ENCODE assay signal across 24 cellular contexts in genomic region chr9:134361843-134362414, GRCh38. TPM values are rescaled to one million over a fixed set of nuclear protein-coding genes. Genes with fewer than 3 reads are reported as not detected.
A peak's percentile ranks its signal among the peaks of the same experiment; 100 is the strongest.
DNase-seq lines count a peak whose midpoint lies in the region; ATAC-seq and TF ChIP-seq lines count a peak whose summit lies in the region.
"Had no signal": no experiment of that assay in that cellular context is flagged by ENCODE, and none has a peak within 500 bp of the region (broad histone marks: within the 10 kb centered on the region; RNA-seq: fewer than 3 reads in every experiment).

No MANE protein-coding gene starts in this region.

- H3K27ac Mint-ChIP-seq in stimulated activated naive B cell treated with anti-CD40 and anti-IgM and Interleukin-4, amounts not matched to agents 10 μg/mL and 1 μg/mL and 100 μg/mL, for 72 hours = peak overlapping the region; percentile 54
- no peak overlapping the region for H3K27ac Mint-ChIP-seq in activated naive CD8-positive, alpha-beta T cell treated with anti-CD3 and anti-CD28 coated beads, Interleukin-2, amount 50 U/mL, for 24 hours
- H3K27ac Mint-ChIP-seq: activated CD4-positive, alpha-beta T cell treated with anti-CD3 and anti-CD28 coated beads, Interleukin-2, amount 10 ng/mL, durations not matched to agents 7 days and 5 days; stimulated activated memory B cell treated with anti-CD40 and anti-IgM and Interleukin-4, amounts not matched to agents 10 μg/mL and 1 μg/mL and 100 μg/mL, for 72 hours had no signal

- CTCF ChIA-PET in SK-N-SH (lab: Yijun Ruan, JAX) = interaction anchor here (0.9 to 4.5 kb wide), 12 partner anchors 13 to 419 kb away, joined by 3 to 31 read pairs (median 3); partner anchors contain the start of gene RNU6ATAC

- H3K27me3 ChIP-seq in right atrium auricular region (no peaks in the 10 kb centered on the region), gastroesophageal sphincter (no peaks in the 10 kb centered on the region), SK-N-SH (ENCODE audit: insufficient read depth) (no peaks in the 10 kb centered on the region)
- H3K27me3 ChIP-seq: BE2C, spleen had no signal

- TF ChIP-seq POLR2A in gastroesophageal sphincter (IDR thresholded peaks at IDR 0.05) = no peak

- ATAC-seq in left ventricle myocardium superior (no peak), gastroesophageal sphincter (no peak), GM21381 (IDR thresholded peaks at IDR 0.05; ENCODE audit: unreplicated experiment) (no peak)
- ATAC-seq in stimulated activated naive B cell treated with anti-CD40 and anti-IgM and Interleukin-4, amounts not matched to agents 10 μg/mL and 1 μg/mL and 100 μg/mL, for 72 hours (replicated peaks) = no peak
- no peak for ATAC-seq in activated naive CD8-positive, alpha-beta T cell treated with anti-CD3 and anti-CD28 coated beads, Interleukin-2, amount 50 U/mL, for 24 hours
- ATAC-seq: GM12878; stimulated activated memory B cell treated with anti-CD40 and anti-IgM and Interleukin-4, amounts not matched to agents 10 μg/mL and 1 μg/mL and 100 μg/mL, for 72 hours had no signal

- H3K4me3 Mint-ChIP-seq in stimulated activated naive B cell treated with anti-CD40 and anti-IgM and Interleukin-4, amounts not matched to agents 10 μg/mL and 1 μg/mL and 100 μg/mL, for 72 hours = no peak overlapping the region
- no peak overlapping the region for H3K4me3 Mint-ChIP-seq in activated naive CD8-positive, alpha-beta T cell treated with anti-CD3 and anti-CD28 coated beads, Interleukin-2, amount 50 U/mL, for 24 hours
- H3K4me3 Mint-ChIP-seq: activated CD4-positive, alpha-beta T cell treated with anti-CD3 and anti-CD28 coated beads, Interleukin-2, amount 10 ng/mL, durations not matched to agents 7 days and 5 days; stimulated activated memory B cell treated with anti-CD40 and anti-IgM and Interleukin-4, amounts not matched to agents 10 μg/mL and 1 μg/mL and 100 μg/mL, for 72 hours had no signal

- no peak overlapping the region for H3K9ac ChIP-seq in SK-N-SH

- H3K36me3 ChIP-seq in right atrium auricular region (no peaks in the 10 kb centered on the region), gastroesophageal sphincter (no peaks in the 10 kb centered on the region), SK-N-SH (replicated peaks in 1 of 2; ENCODE audit: control insufficient read depth in 1 of 2, insufficient read depth in 2 of 2, low read length in 1 of 2) (no peaks in the 10 kb centered on the region)
- H3K36me3 ChIP-seq: BE2C, WERI-Rb-1 had no signal

- H3K27ac ChIP-seq in right atrium auricular region = peak overlapping the region; percentile 61 to 75
- H3K27ac ChIP-seq in gastroesophageal sphincter = peak overlapping the region in 3 of 4 donors; percentile 3 to 58 (median 52)
- H3K27ac ChIP-seq in SK-N-SH (ENCODE audit: low read depth in 2 of 2, low read length in 1 of 2) = no peak overlapping the region; a peak in 1 of 4 replicates
- H3K27ac ChIP-seq: HL-60, WERI-Rb-1 had no signal

- 96% methylated on average over 5 of the region's 15 CpGs; no CpG with 5 or more reads in 1 of the 2 donors for WGBS in gastroesophageal sphincter (ENCODE audit: low coverage in 1 of 2), 2 donors
- 95% methylated on average over 5 of the region's 15 CpGs for WGBS in SK-N-SH (ENCODE audit: low lambda C conversion rate)

- H3K9me3 Mint-ChIP-seq in stimulated activated naive B cell treated with anti-CD40 and anti-IgM and Interleukin-4, amounts not matched to agents 10 μg/mL and 1 μg/mL and 100 μg/mL, for 72 hours = no peaks in the 10 kb centered on the region
- no peaks in the 10 kb centered on the region for H3K9me3 Mint-ChIP-seq in activated naive CD8-positive, alpha-beta T cell treated with anti-CD3 and anti-CD28 coated beads, Interleukin-2, amount 50 U/mL, for 24 hours
- H3K9me3 Mint-ChIP-seq: activated CD4-positive, alpha-beta T cell treated with anti-CD3 and anti-CD28 coated beads, Interleukin-2, amount 10 ng/mL, durations not matched to agents 7 days and 5 days; stimulated activated memory B cell treated with anti-CD40 and anti-IgM and Interleukin-4, amounts not matched to agents 10 μg/mL and 1 μg/mL and 100 μg/mL, for 72 hours had no signal

- DNase-seq in right atrium auricular region (ENCODE audit: low spot score) (no peak), left ventricle myocardium superior (no peak), SK-N-SH (no peak), NCI-H2171 (lab: John Stamatoyannopoulos, UW) (no peak)
- no peak for DNase-seq in stimulated activated naive B cell treated with anti-CD40 and anti-IgM and Interleukin-4, amounts not matched to agents 10 μg/mL and 1 μg/mL and 100 μg/mL, for 72 hours
- no peak for DNase-seq in activated naive CD8-positive, alpha-beta T cell treated with anti-CD3 and anti-CD28 coated beads, Interleukin-2, amount 50 U/mL, for 24 hours
- DNase-seq: activated CD4-positive, alpha-beta T cell treated with anti-CD3 and anti-CD28 coated beads, Interleukin-2, amount 10 ng/mL, durations not matched to agents 7 days and 5 days; activated naive CD4-positive, alpha-beta T cell treated with Interleukin-2 at 50 U/mL for 16 hours; activated T-cell treated with anti-CD3 and anti-CD28 coated beads, Interleukin-2, amount 50 U/mL, for 48 hours; amniotic stem cell; BE2C; COR-L47; H7; NCI-H1048; NCI-H187; NCI-H748 treated with DMSO at 0.1 percent for 48 hours; spleen; stimulated activated CD4-positive, alpha-beta T cell treated with anti-CD3 and anti-CD28 coated beads, Interleukin-4, amount 100 ng/mL, for 1 hour; WERI-Rb-1 had no signal

- H3K4me3 ChIP-seq in right atrium auricular region (no peak overlapping the region), gastroesophageal sphincter (no peak overlapping the region), SK-N-SH (ENCODE audit: low read depth in 2 of 2, low read length in 1 of 2) (no peak overlapping the region)
- H3K4me3 ChIP-seq: GM12878, spleen had no signal

- TF ChIP-seq EP300 in gastroesophageal sphincter (IDR thresholded peaks at IDR 0.05) (no peak), SK-N-SH (IDR thresholded peaks at IDR 0.05; ENCODE audit: borderline replicate concordance in 1 of 2, low read depth in 1 of 2, low read length in 1 of 2) (no peak)

- TF ChIP-seq RAD21 in SK-N-SH (IDR thresholded peaks at IDR 0.05; ENCODE audit: low read length) = no peak

- H2AFZ ChIP-seq in SK-N-SH (ENCODE audit: low read depth) = no peak overlapping the region

- TF ChIP-seq CTCF in right atrium auricular region (IDR thresholded peaks at IDR 0.05) (no peak), gastroesophageal sphincter (IDR thresholded peaks at IDR 0.05) (no peak), SK-N-SH (IDR thresholded peaks at IDR 0.05) (no peak)

- H3K79me2 ChIP-seq in SK-N-SH (ENCODE audit: insufficient read depth) = peaks cover 33% of the 10 kb centered on the region; the same call in 1 of the 2 replicates

- no peaks in the 10 kb centered on the region for H3K36me3 Mint-ChIP-seq in stimulated activated naive B cell treated with anti-CD40 and anti-IgM and Interleukin-4, amounts not matched to agents 10 μg/mL and 1 μg/mL and 100 μg/mL, for 72 hours
- H3K36me3 Mint-ChIP-seq in activated naive CD8-positive, alpha-beta T cell treated with anti-CD3 and anti-CD28 coated beads, Interleukin-2, amount 50 U/mL, for 24 hours (ENCODE audit: low read depth) = no peaks in the 10 kb centered on the region
- H3K36me3 Mint-ChIP-seq: stimulated activated memory B cell treated with anti-CD40 and anti-IgM and Interleukin-4, amounts not matched to agents 10 μg/mL and 1 μg/mL and 100 μg/mL, for 72 hours had no signal

- H3K9me2 ChIP-seq in SK-N-SH = no peaks in the 10 kb centered on the region

- no peak overlapping the region; the same call in 1 of the 2 replicates for H3K4me2 ChIP-seq in SK-N-SH

- H3K9me3 ChIP-seq in right atrium auricular region = no peaks in the 10 kb centered on the region
- H3K9me3 ChIP-seq in gastroesophageal sphincter = no peaks in the 10 kb centered on the region
- no peaks in the 10 kb centered on the region for H3K9me3 ChIP-seq in SK-N-SH
- H3K9me3 ChIP-seq: BE2C, spleen had no signal

- H4K20me1 ChIP-seq in SK-N-SH (ENCODE audit: insufficient read depth) = peaks cover 96% of the 10 kb centered on the region

- POLR2A ChIA-PET in SK-N-SH (lab: Yijun Ruan, JAX) = interaction anchor here (2.6 kb wide), 1 partner anchor 12 kb away, joined by 10 read pairs; no protein-coding TSS in a partner anchor

- peaks cover 9% of the 10 kb centered on the region for H3F3A ChIP-seq in SK-N-SH (replicated peaks; ENCODE audit: insufficient read depth)

- peaks cover 2 to 4% of the 10 kb centered on the region in 2 donors for H3K4me1 Mint-ChIP-seq in stimulated activated naive B cell treated with anti-CD40 and anti-IgM and Interleukin-4, amounts not matched to agents 10 μg/mL and 1 μg/mL and 100 μg/mL, for 72 hours
- no peaks in the 10 kb centered on the region for H3K4me1 Mint-ChIP-seq in activated naive CD8-positive, alpha-beta T cell treated with anti-CD3 and anti-CD28 coated beads, Interleukin-2, amount 50 U/mL, for 24 hours
- H3K4me1 Mint-ChIP-seq: activated CD4-positive, alpha-beta T cell treated with anti-CD3 and anti-CD28 coated beads, Interleukin-2, amount 10 ng/mL, durations not matched to agents 7 days and 5 days had no signal

- peaks cover 4 to 9% of the 10 kb centered on the region in 2 donors for H3K27me3 Mint-ChIP-seq in stimulated activated naive B cell treated with anti-CD40 and anti-IgM and Interleukin-4, amounts not matched to agents 10 μg/mL and 1 μg/mL and 100 μg/mL, for 72 hours
- no peaks in the 10 kb centered on the region for H3K27me3 Mint-ChIP-seq in activated naive CD8-positive, alpha-beta T cell treated with anti-CD3 and anti-CD28 coated beads, Interleukin-2, amount 50 U/mL, for 24 hours
- H3K27me3 Mint-ChIP-seq: activated CD4-positive, alpha-beta T cell treated with anti-CD3 and anti-CD28 coated beads, Interleukin-2, amount 10 ng/mL, durations not matched to agents 7 days and 5 days; stimulated activated memory B cell treated with anti-CD40 and anti-IgM and Interleukin-4, amounts not matched to agents 10 μg/mL and 1 μg/mL and 100 μg/mL, for 72 hours had no signal

- intact Hi-C loops in left ventricle myocardium superior (cut with micrococcal nuclease) = no loop called here

- H3K4me1 ChIP-seq in right atrium auricular region (peaks cover 0 to 84% of the 10 kb centered on the region in 2 donors), gastroesophageal sphincter (peaks cover under 1 to 100% (median 43%) of the 10 kb centered on the region in 3 donors), SK-N-SH (ENCODE audit: control insufficient read depth in 1 of 2, insufficient read depth in 2 of 2, low read depth in 1 of 2, low read length in 1 of 2) (peaks cover 35 to 88% of the 10 kb centered on the region in 2 experiments)

TF ChIP-seq in SK-N-SH, 30 proteins besides CTCF, POLR2A, EP300 and RAD21 (continues in another document):
- TF ChIP-seq EZH2phosphoT487 (IDR thresholded peaks at IDR 0.05; ENCODE audit: borderline replicate concordance, low read depth) = no peak
- no peak for TF ChIP-seq CHD2 (IDR thresholded peaks at IDR 0.05; ENCODE audit: low read length, partially characterized antibody)

RNA-seq across cellular contexts. Expression of gene RXRA, which starts 35.7 kb away (rescaled TPM):
- 10 to 100 TPM; 34.5 to 50.8 TPM for total RNA-seq in right atrium auricular region
- 90.8 TPM for total RNA-seq in left ventricle myocardium superior
- total RNA-seq in gastroesophageal sphincter = 10 to 100 TPM; 45.1 to 78.9 (median 55.3) TPM
- polyA plus RNA-seq in SK-N-SH (2012; rRNA removed) = 5.2 and 7.6 TPM in 2 replicates
- 3.4 and 5.5 TPM in 2 replicates for polyA plus RNA-seq in SK-N-SH (2012; cell fraction: cytosol; rRNA removed)
- 8.0 and 8.8 TPM in 2 replicates for polyA plus RNA-seq in SK-N-SH (2012; cell fraction: nucleus; rRNA removed)

Comparison
In these comparisons a context has a peak if more than half of its experiments do, and no peak if none do; other contexts are left out.
1. H3K27ac ChIP-seq: peak in right atrium auricular region (2 of 2) and gastroesophageal sphincter (3 of 4); none in SK-N-SH (0 of 2).